ENCODE assay signal across 8 cellular contexts in the genomic region with DNA sequence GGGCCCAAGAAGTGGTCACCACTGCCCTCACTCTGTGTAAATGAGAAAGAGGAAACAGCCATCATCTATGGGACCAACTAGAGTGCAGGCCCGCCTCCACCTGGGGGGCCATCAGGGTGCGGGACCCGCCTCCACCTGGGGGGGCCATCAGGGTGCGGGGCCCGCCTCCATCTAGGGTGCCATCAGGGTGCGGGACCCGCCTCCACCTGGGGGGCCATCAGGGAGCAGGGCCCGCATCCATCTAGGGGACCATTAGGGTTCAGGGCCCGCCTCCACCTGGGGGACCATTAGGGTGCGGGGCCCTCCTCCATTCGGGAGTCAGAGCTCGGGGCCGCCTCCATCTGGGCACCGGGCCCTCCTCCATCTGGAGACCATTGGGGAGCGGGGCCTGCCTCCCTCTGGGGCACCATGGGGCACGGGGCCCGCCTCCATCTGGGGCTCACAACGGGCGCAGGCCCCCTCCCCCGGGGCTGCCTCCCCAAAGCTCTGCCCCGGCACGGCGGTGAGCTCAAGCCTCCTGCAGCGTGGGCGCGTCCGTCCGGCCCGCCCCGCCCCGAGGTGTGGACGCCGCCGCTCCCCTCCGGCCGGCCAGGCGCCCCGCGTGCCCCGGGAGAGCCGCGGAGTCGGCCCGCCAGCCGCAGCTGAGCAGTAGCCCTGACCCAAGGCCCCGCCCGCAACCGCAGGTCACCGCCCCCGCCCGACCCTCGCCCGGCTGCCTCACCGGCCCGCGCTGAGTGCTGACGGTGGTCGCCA. TPM values are rescaled to one million over a fixed set of nuclear protein-coding genes. Genes with fewer than 3 reads are reported as not detected.
DNase-seq lines count a peak whose midpoint lies in the region; ATAC-seq and TF ChIP-seq lines count a peak whose summit lies in the region.

No MANE protein-coding gene starts in this region.

- no peak for TF ChIP-seq CTCF in cardiac fibroblast (IDR thresholded peaks at IDR 0.05; ENCODE audit: low read depth, low read length)
- no peak for TF ChIP-seq CTCF in lung (IDR thresholded peaks at IDR 0.05; ENCODE audit: control extremely low read depth, extremely low read depth)

- H3K4me3 ChIP-seq in GM08714 (ENCODE audit: low read length): peak overlapping the region; percentile 58; the same call in 1 of the 2 replicates
- H3K4me3 ChIP-seq in Jurkat, Clone E6-1 (ENCODE audit: low read length): peak overlapping the region; percentile 61
- peak overlapping the region; percentile 75 to 86 for H3K4me3 ChIP-seq in cardiac fibroblast (replicated peaks in 1 of 2; ENCODE audit: low read depth in 2 of 2, low read length in 2 of 2)
- H3K4me3 ChIP-seq in lung: peak overlapping the region; percentile 87

- H3K27ac ChIP-seq in lung (ENCODE audit: low read depth in 1 of 2, low read length in 1 of 2): peak overlapping the region; percentile 92 to 95

- peaks cover 0 to 4% of the 10 kb centered on the region in 2 donors for H3K36me3 ChIP-seq in lung (ENCODE audit: control insufficient read depth in 2 of 2, insufficient read depth in 2 of 2, low read length in 2 of 2)

- no peak for DNase-seq in Jurkat, Clone E6-1 (ENCODE audit: low read depth, low spot score)
- DNase-seq in cardiac fibroblast (ENCODE audit: low read depth in 2 of 2) (peak in 1 of 2 donors; percentile 10), lung (ENCODE audit: low spot score) (no peak), ureter (ENCODE audit: low spot score) (peak; percentile 59), NCI-H1417 treated with DMSO at 0.1 percent for 48 hours (lab: John Stamatoyannopoulos, UW) (no peak), C1 segment of cervical spinal cord (lab: John Stamatoyannopoulos, UW) (no peak)

- peak; percentile 54 for ATAC-seq in GM21619 (IDR thresholded peaks at IDR 0.05; ENCODE audit: unreplicated experiment)
- ATAC-seq in lung (ENCODE audit: insufficient read depth, low FRiP score): peak; percentile 62

- H3K9me3 ChIP-seq in lung (ENCODE audit: control insufficient read depth in 2 of 2, insufficient read depth in 1 of 2, low read length in 1 of 2): no peaks in the 10 kb centered on the region

- WGBS in lung, 2 donors: 2 to 4% methylated on average over 41 to 58 of the region's 58 CpGs

- no peaks in the 10 kb centered on the region for H3K27me3 ChIP-seq in lung (ENCODE audit: control insufficient read depth, insufficient read depth)

- H3K4me1 ChIP-seq in lung (ENCODE audit: control insufficient read depth in 2 of 2, insufficient read depth in 2 of 2, low read length in 2 of 2): peaks cover 8 to 34% of the 10 kb centered on the region in 2 donors

RNA-seq across cellular contexts. Expression of gene TOLLIP, which starts 0.5 kb away (rescaled TPM):
- polyA plus RNA-seq in Jurkat, Clone E6-1 (2012; ENCODE audit: insufficient read depth, insufficient read length): 34.6 TPM
- total RNA-seq in lung (10 to 100 TPM; 26.9 to 79.4 TPM), ureter (122 TPM)
- polyA plus RNA-seq in lung: 10 to 100 TPM; 39.2 to 47.7 TPM
